In the genomic region with DNA sequence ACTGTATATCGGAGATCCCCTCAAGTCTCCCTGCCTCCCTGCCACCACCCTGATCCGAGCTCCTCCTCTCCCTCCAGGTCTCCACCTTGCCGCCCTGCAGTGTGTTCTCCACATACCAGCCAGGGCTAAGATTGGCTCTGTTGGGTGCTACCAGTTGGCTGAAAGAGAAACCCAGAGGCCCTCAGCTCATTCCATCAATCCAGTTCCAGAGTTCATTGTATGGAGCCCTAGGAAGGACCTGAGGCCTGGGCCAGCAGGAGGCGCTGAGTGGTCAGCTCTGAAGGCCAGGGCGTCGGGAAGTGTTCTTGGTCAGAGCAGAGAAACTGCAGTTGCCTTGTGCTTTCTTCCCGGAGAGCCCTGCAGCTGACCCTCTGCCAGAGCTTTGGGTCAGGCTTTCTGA, we compare ENCODE assay signal across 10 cellular contexts. TPM values are rescaled to one million over a fixed set of nuclear protein-coding genes. Genes with fewer than 3 reads are reported as not detected.
A peak's percentile ranks its signal among the peaks of the same experiment; 100 is the strongest.
DNase-seq lines count a peak whose midpoint lies in the region; ATAC-seq and TF ChIP-seq lines count a peak whose summit lies in the region.
"Had no signal": no experiment of that assay in that cellular context is flagged by ENCODE, and none has a peak within 500 bp of the region (broad histone marks: within the 10 kb centered on the region; RNA-seq: fewer than 3 reads in every experiment).

No MANE protein-coding gene starts in this region.

- H3K9me3 ChIP-seq in iPS DF 6.9 (ENCODE audit: control insufficient read depth, insufficient read depth, low read length) (no peaks in the 10 kb centered on the region), Peyer's patch (no peaks in the 10 kb centered on the region)

- no peak for TF ChIP-seq POLR2A in Peyer's patch (IDR thresholded peaks at IDR 0.05)

- H3K27ac ChIP-seq in VCaP: no peak overlapping the region
- no peak overlapping the region for H3K27ac ChIP-seq in iPS DF 6.9 (ENCODE audit: low read length)
- no peak overlapping the region for H3K27ac ChIP-seq in Peyer's patch

- WGBS in iPS DF 6.9 (ENCODE audit: insufficient coverage, insufficient read length): no CpG with 5 or more reads among the region's 7 CpGs

- no peak for ATAC-seq in GM18520 (IDR thresholded peaks at IDR 0.05; ENCODE audit: unreplicated experiment)

- peak; percentile 29 for TF ChIP-seq CTCF in VCaP (conservative IDR thresholded peaks at IDR 0.05)
- TF ChIP-seq CTCF in Peyer's patch (IDR thresholded peaks at IDR 0.05): peak in 1 of 6 experiments; percentile 12

- H3K27me3 ChIP-seq in H7 (ENCODE audit: control insufficient read depth, insufficient read depth, low read length): peaks cover 33% of the 10 kb centered on the region
- peaks cover 4% of the 10 kb centered on the region for H3K27me3 ChIP-seq in iPS DF 6.9 (ENCODE audit: control insufficient read depth, insufficient read depth, low read length)
- no peaks in the 10 kb centered on the region for H3K27me3 ChIP-seq in Peyer's patch

- H3K4me3 ChIP-seq in H7 (ENCODE audit: insufficient read depth, low read depth, low read length): no peak overlapping the region
- no peak overlapping the region for H3K4me3 ChIP-seq in iPS DF 6.9 (ENCODE audit: low read length)
- no peak overlapping the region for H3K4me3 ChIP-seq in Peyer's patch

- H3K4me1 ChIP-seq in iPS DF 6.9 (ENCODE audit: control insufficient read depth, insufficient read depth, low read length) (no peaks in the 10 kb centered on the region), Peyer's patch (peaks cover 0 to 11% (median 4%) of the 10 kb centered on the region in 4 donors)

- H3K36me3 ChIP-seq in H7 (replicated peaks; ENCODE audit: control insufficient read depth, insufficient read depth, low read length): no peaks in the 10 kb centered on the region
- H3K36me3 ChIP-seq in iPS DF 6.9 (ENCODE audit: control insufficient read depth, insufficient read depth, low read length): no peaks in the 10 kb centered on the region
- no peaks in the 10 kb centered on the region for H3K36me3 ChIP-seq in Peyer's patch

- peak; percentile 37 for DNase-seq in AG20443 (ENCODE audit: low spot score)
- peak; percentile 81 for DNase-seq in H7
- peak; percentile 54 for DNase-seq in iPS DF 6.9 (ENCODE audit: low read depth, low spot score)
- no peak for DNase-seq in NCI-H2029 (lab: John Stamatoyannopoulos, UW)
- DNase-seq in Peyer's patch: no peak
- no peak for DNase-seq in stimulated activated CD8-positive, alpha-beta memory T cell treated with anti-CD3 and anti-CD28 coated beads, Interleukin-4, amount 100 ng/mL, for 48 hours
- DNase-seq: head of caudate nucleus, NCI-H774 had no signal

RNA-seq across cellular contexts. Expression of gene TOP3B, which starts 2.2 kb away (rescaled TPM):
- total RNA-seq in H7 (2014; rRNA removed; shearing (Covaris generic)): 53.8 and 76.2 TPM in 2 replicates
- 10 to 100 TPM; 53.6 to 91.6 (median 80.2) TPM for total RNA-seq in Peyer's patch

RNA-seq across cellular contexts. Expression of gene PPM1F, which starts 32.1 kb away (rescaled TPM):
- 19.7 and 34.8 TPM in 2 replicates for total RNA-seq in H7 (2014; rRNA removed; shearing (Covaris generic))
- total RNA-seq in Peyer's patch: 10 to 100 TPM; 13.8 to 28.9 (median 21.0) TPM

Comparison
In these comparisons a context has a peak if more than half of its experiments do, and no peak if none do; other contexts are left out.
1. DNase-seq: peak in AG20443 (single experiment), H7 (single experiment) and iPS DF 6.9 (single experiment); none in NCI-H2029 (single experiment), Peyer's patch (0 of 3) and stimulated activated CD8-positive, alpha-beta memory T cell treated with anti-CD3 and anti-CD28 coated beads, Interleukin-4, amount 100 ng/mL, for 48 hours (single experiment).